ENCODE assay signal across 8 cellular contexts in the genomic region with DNA sequence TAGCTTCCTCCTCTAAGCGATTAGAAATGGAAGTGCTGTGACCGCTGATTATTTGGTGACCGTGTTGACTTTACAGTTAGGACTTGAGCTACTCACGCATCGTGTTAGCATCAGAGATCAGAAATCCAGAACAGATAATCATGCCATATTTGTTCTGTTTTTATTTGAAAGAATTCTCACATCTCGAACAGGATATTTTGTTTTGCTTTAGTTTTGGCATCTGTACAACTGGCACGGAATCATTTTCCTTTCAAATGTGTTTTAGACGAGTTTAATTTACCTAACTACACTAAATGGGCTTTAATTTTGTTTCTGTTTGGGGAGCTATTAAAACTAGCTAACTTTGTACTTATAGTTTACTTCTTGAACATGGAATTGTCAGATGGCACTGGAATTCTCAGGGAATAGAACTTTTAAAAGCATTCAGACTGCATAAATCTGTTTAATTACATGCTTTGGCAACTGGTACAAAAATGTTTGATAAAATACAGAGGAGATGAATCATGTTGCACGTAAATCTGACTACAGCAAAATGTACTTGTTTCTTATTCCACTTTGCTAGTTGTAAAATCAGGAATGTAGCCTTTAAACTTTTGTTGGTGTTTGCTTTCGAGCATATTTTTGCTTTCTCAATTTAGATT. TPM values are rescaled to one million over a fixed set of nuclear protein-coding genes. Genes with fewer than 3 reads are reported as not detected.
A peak's percentile ranks its signal among the peaks of the same experiment; 100 is the strongest.
DNase-seq lines count a peak whose midpoint lies in the region; ATAC-seq and TF ChIP-seq lines count a peak whose summit lies in the region.

No MANE protein-coding gene starts in this region.

- TF ChIP-seq CTCF in WI38 (IDR thresholded peaks at IDR 0.05; ENCODE audit: low read depth, low read length) = no peak
- no peak for TF ChIP-seq CTCF in foreskin keratinocyte (conservative IDR thresholded peaks at IDR 0.05)

- peak overlapping the region; percentile 88 for H3K27ac Mint-ChIP-seq in activated T-cell treated with anti-CD3 and anti-CD28 coated beads, Interleukin-2, amount 50 U/mL, for 24 hours

- peaks cover 40% of the 10 kb centered on the region for H3K36me3 Mint-ChIP-seq in activated T-cell treated with anti-CD3 and anti-CD28 coated beads, Interleukin-2, amount 50 U/mL, for 24 hours (ENCODE audit: low read depth)

- ATAC-seq in foreskin keratinocyte = no peak
- ATAC-seq in GM19455 (IDR thresholded peaks at IDR 0.05; ENCODE audit: unreplicated experiment) = no peak

- H3K27me3 ChIP-seq in foreskin keratinocyte = no peaks in the 10 kb centered on the region

- H3K27ac ChIP-seq in foreskin keratinocyte (peak overlapping the region; percentile 99), skin epidermis (peak overlapping the region; percentile 75 to 99 (median 97))

- H3K4me1 Mint-ChIP-seq in activated T-cell treated with anti-CD3 and anti-CD28 coated beads, Interleukin-2, amount 50 U/mL, for 24 hours (ENCODE audit: low read depth) = peaks cover 36% of the 10 kb centered on the region

- peak overlapping the region; percentile 91 for H3K4me3 Mint-ChIP-seq in activated T-cell treated with anti-CD3 and anti-CD28 coated beads, Interleukin-2, amount 50 U/mL, for 24 hours

- H3K9me3 Mint-ChIP-seq in activated T-cell treated with anti-CD3 and anti-CD28 coated beads, Interleukin-2, amount 50 U/mL, for 24 hours = no peaks in the 10 kb centered on the region

- DNase-seq in activated T-cell treated with anti-CD3 and anti-CD28 coated beads, Interleukin-2, amount 50 U/mL, for 24 hours = no peak
- DNase-seq in activated T-cell treated with anti-CD3 and anti-CD28 coated beads for 4 hours (no peak), foreskin keratinocyte (peak in 1 of 2 donors; percentile 50), cerebellar nuclear complex (lab: John Stamatoyannopoulos, UW) (no peak), Ammon's horn (ENCODE audit: low spot score) (no peak)

- H3K4me3 ChIP-seq in WI38 (ENCODE audit: low read depth, low read length) (peak overlapping the region; percentile 78), skin epidermis (peak overlapping the region; percentile 76 to 92 (median 89))

- peaks cover 26% of the 10 kb centered on the region for H3K4me1 ChIP-seq in foreskin keratinocyte

- peaks cover 16% of the 10 kb centered on the region for H3K27me3 Mint-ChIP-seq in activated T-cell treated with anti-CD3 and anti-CD28 coated beads, Interleukin-2, amount 50 U/mL, for 24 hours

RNA-seq across cellular contexts. Expression of gene ITPRID2, which starts 1.4 kb away (rescaled TPM):
- total RNA-seq in foreskin keratinocyte = 176 and 193 TPM in 2 replicates
- 52.5 and 58.9 TPM in 2 replicates for polyA plus RNA-seq in foreskin keratinocyte
